1 cellular context compared by ENCODE assay signal in the genomic region with DNA sequence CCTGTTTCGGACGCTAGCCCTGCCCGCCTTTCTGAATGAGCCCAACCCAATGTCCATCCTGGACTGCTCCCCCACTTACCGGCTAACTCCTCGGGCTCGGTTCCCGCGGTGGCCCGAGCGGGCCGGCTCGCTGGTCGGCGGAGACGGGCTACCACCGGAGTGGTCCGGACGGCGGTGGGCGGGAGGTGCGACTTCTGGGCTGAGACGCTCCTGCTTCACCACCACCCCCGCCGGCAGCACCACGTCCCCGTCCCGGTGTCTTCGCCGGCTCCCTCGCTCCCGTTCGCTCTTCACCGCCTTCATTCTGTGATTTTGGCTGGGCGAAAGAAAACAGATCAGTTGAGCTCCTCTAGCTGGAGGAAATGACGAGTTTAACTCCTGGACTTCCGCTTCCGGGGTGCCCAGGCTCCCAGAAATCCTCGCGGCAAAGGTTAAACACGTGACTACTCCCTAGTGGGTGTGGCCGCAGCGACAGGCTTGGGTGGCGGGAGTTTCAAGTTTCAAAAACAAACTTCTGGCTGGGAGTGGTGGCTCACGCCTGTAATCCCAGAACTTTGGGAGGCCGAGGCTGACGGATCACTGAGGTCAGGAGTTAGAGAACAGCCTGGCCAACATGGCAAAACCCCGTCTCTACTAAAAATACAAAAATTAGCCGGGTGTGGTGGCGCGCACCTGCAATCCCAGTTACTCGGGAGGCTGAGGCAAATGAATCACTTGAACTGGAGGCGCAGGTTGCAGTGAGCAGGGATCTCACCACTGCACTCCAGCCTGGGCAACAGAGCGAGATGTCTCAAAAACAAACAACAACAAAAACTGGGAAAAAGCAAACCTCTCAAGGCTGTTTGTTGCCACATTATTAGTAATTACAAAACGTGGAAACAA.
TF ChIP-seq lines count a peak whose summit lies in the region.

A gene with protein sequence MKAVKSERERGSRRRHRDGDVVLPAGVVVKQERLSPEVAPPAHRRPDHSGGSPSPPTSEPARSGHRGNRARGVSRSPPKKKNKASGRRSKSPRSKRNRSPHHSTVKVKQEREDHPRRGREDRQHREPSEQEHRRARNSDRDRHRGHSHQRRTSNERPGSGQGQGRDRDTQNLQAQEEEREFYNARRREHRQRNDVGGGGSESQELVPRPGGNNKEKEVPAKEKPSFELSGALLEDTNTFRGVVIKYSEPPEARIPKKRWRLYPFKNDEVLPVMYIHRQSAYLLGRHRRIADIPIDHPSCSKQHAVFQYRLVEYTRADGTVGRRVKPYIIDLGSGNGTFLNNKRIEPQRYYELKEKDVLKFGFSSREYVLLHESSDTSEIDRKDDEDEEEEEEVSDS (minus strand): TSS at position 367 of the 882 bp plus-strand sequence. CDS start 64 bp downstream, at position 303.

TF ChIP-seq in WTC11, 78 proteins besides CTCF, POLR2A, EP300 and RAD21 (continued from another document):
- TF ChIP-seq, protein P1, sequence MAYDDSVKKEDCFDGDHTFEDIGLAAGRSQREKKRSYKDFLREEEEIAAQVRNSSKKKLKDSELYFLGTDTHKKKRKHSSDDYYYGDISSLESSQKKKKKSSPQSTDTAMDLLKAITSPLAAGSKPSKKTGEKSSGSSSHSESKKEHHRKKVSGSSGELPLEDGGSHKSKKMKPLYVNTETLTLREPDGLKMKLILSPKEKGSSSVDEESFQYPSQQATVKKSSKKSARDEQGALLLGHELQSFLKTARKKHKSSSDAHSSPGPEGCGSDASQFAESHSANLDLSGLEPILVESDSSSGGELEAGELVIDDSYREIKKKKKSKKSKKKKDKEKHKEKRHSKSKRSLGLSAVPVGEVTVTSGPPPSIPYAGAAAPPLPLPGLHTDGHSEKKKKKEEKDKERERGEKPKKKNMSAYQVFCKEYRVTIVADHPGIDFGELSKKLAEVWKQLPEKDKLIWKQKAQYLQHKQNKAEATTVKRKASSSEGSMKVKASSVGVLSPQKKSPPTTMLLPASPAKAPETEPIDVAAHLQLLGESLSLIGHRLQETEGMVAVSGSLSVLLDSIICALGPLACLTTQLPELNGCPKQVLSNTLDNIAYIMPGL (CRISPR knock-in tag; IDR thresholded peaks at IDR 0.05) = no peak
- TF ChIP-seq, protein P2, sequence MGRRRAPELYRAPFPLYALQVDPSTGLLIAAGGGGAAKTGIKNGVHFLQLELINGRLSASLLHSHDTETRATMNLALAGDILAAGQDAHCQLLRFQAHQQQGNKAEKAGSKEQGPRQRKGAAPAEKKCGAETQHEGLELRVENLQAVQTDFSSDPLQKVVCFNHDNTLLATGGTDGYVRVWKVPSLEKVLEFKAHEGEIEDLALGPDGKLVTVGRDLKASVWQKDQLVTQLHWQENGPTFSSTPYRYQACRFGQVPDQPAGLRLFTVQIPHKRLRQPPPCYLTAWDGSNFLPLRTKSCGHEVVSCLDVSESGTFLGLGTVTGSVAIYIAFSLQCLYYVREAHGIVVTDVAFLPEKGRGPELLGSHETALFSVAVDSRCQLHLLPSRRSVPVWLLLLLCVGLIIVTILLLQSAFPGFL (CRISPR knock-in tag; IDR thresholded peaks at IDR 0.05; ENCODE audit: borderline replicate concordance) = no peak
- TF ChIP-seq TEAD1 (CRISPR knock-in tag; IDR thresholded peaks at IDR 0.05) (peak; percentile 86), FOXP1 (CRISPR knock-in tag; IDR thresholded peaks at IDR 0.05; ENCODE audit: borderline replicate concordance) (peak; percentile 71; the same call in 1 of the 2 replicates), CREM (CRISPR knock-in tag; IDR thresholded peaks at IDR 0.05) (peak; percentile 90), SP1 (CRISPR knock-in tag; conservative IDR thresholded peaks at IDR 0.05) (peak; percentile 87), GABPB1 (CRISPR knock-in tag; IDR thresholded peaks at IDR 0.05) (peak; percentile 90), FOXK1 (CRISPR knock-in tag; IDR thresholded peaks at IDR 0.05) (peak; percentile 80), ELF4 (CRISPR knock-in tag; IDR thresholded peaks at IDR 0.05; ENCODE audit: low read depth) (no peak)
- TF ChIP-seq, protein P3, sequence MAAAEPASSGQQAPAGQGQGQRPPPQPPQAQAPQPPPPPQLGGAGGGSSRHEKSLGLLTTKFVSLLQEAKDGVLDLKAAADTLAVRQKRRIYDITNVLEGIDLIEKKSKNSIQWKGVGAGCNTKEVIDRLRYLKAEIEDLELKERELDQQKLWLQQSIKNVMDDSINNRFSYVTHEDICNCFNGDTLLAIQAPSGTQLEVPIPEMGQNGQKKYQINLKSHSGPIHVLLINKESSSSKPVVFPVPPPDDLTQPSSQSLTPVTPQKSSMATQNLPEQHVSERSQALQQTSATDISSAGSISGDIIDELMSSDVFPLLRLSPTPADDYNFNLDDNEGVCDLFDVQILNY (CRISPR knock-in tag; IDR thresholded peaks at IDR 0.05) = peak; percentile 53; the same call in 1 of the 2 replicates
- TF ChIP-seq, protein P4, sequence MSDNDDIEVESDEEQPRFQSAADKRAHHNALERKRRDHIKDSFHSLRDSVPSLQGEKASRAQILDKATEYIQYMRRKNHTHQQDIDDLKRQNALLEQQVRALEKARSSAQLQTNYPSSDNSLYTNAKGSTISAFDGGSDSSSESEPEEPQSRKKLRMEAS (CRISPR knock-in tag; IDR thresholded peaks at IDR 0.05) = peak; percentile 79
- TF ChIP-seq, protein P5, sequence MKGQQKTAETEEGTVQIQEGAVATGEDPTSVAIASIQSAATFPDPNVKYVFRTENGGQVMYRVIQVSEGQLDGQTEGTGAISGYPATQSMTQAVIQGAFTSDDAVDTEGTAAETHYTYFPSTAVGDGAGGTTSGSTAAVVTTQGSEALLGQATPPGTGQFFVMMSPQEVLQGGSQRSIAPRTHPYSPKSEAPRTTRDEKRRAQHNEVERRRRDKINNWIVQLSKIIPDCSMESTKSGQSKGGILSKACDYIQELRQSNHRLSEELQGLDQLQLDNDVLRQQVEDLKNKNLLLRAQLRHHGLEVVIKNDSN (CRISPR knock-in tag; IDR thresholded peaks at IDR 0.05) = peak; percentile 94
- TF ChIP-seq, protein P6, sequence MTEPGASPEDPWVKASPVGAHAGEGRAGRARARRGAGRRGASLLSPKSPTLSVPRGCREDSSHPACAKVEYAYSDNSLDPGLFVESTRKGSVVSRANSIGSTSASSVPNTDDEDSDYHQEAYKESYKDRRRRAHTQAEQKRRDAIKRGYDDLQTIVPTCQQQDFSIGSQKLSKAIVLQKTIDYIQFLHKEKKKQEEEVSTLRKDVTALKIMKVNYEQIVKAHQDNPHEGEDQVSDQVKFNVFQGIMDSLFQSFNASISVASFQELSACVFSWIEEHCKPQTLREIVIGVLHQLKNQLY (CRISPR knock-in tag; IDR thresholded peaks at IDR 0.05) = no peak
